ENCODE assay signal across 25 cellular contexts in genomic region chr19:4543856-4544647, GRCh38. TPM values are rescaled to one million over a fixed set of nuclear protein-coding genes. Genes with fewer than 3 reads are reported as not detected.
"Had no signal": no experiment of that assay in that cellular context is flagged by ENCODE, and none has a peak within 500 bp of the region (broad histone marks: within the 10 kb centered on the region; RNA-seq: fewer than 3 reads in every experiment).

No MANE protein-coding gene starts in this region.

- H3K9me3 ChIP-seq: Peyer's patch had no signal

- H3K4me1 Mint-ChIP-seq: activated T-helper 17 cell treated with anti-CD3 and anti-CD28 coated beads, Interleukin-2, amount 50 U/mL, for 72 hours; brain had no signal

- H3K36me3 ChIP-seq: Peyer's patch had no signal

- H3K9me3 Mint-ChIP-seq: activated CD4-positive, alpha-beta T cell treated with anti-CD3 and anti-CD28 coated beads, Interleukin-2, amount 10 ng/mL, durations not matched to agents 7 days and 5 days; activated T-helper 17 cell treated with anti-CD3 and anti-CD28 coated beads, Interleukin-2, amount 50 U/mL, for 72 hours had no signal

- H3K27me3 Mint-ChIP-seq: activated CD4-positive, alpha-beta memory T cell treated with anti-CD3 and anti-CD28 coated beads, Interleukin-2, amount 10 ng/mL, durations not matched to agents 7 days and 5 days; activated CD4-positive, alpha-beta T cell treated with anti-CD3 and anti-CD28 coated beads, Interleukin-2, amount 10 ng/mL, durations not matched to agents 7 days and 5 days; activated naive CD8-positive, alpha-beta T cell had no signal

- H3K4me3 Mint-ChIP-seq: activated CD4-positive, alpha-beta memory T cell treated with anti-CD3 and anti-CD28 coated beads, Interleukin-2, amount 10 ng/mL, durations not matched to agents 7 days and 5 days; activated CD4-positive, alpha-beta T cell treated with anti-CD3 and anti-CD28 coated beads, Interleukin-2, amount 10 ng/mL, durations not matched to agents 7 days and 5 days; activated naive CD4-positive, alpha-beta T cell treated with anti-CD3 and anti-CD28 coated beads for 36 hours; activated naive CD8-positive, alpha-beta T cell; activated T-helper 17 cell treated with anti-CD3 and anti-CD28 coated beads, Interleukin-2, amount 50 U/mL, for 72 hours; brain; T-helper 17 cell had no signal

- H3K27ac Mint-ChIP-seq: activated CD4-positive, alpha-beta memory T cell treated with anti-CD3 and anti-CD28 coated beads, Interleukin-2, amount 10 ng/mL, durations not matched to agents 7 days and 5 days; activated CD4-positive, alpha-beta T cell treated with anti-CD3 and anti-CD28 coated beads, Interleukin-2, amount 10 ng/mL, durations not matched to agents 7 days and 5 days; activated naive CD4-positive, alpha-beta T cell treated with anti-CD3 and anti-CD28 coated beads for 36 hours; activated naive CD8-positive, alpha-beta T cell; activated T-helper 17 cell treated with anti-CD3 and anti-CD28 coated beads, Interleukin-2, amount 50 U/mL, for 72 hours; brain; T-helper 17 cell had no signal

- H3K27ac ChIP-seq: cardiac muscle cell, Peyer's patch, VCaP had no signal

- ATAC-seq: activated T-helper 17 cell treated with anti-CD3 and anti-CD28 coated beads, Interleukin-2, amount 50 U/mL, for 72 hours; T-helper 17 cell had no signal

- DNase-seq: activated CD4-positive, alpha-beta memory T cell treated with anti-CD3 and anti-CD28 coated beads, Interleukin-2, amount 10 ng/mL, durations not matched to agents 7 days and 5 days; activated CD4-positive, alpha-beta T cell treated with anti-CD3 and anti-CD28 coated beads, Interleukin-2, amount 10 ng/mL, durations not matched to agents 7 days and 5 days; activated CD4-positive, CD25-positive, alpha-beta regulatory T cell; activated gamma-delta T cell; activated naive CD4-positive, alpha-beta T cell treated with anti-CD3 and anti-CD28 coated beads for 36 hours; activated T-cell treated with anti-CD3 and anti-CD28 coated beads for 4 hours; activated T-cell treated with anti-CD3 and anti-CD28 coated beads, Interleukin-2, amount 50 U/mL, for 48 hours; amygdala; MM.1S; NCI-H146; NCI-H187 treated with DMSO at 0.1 percent for 48 hours; NCI-H2081 treated with DMSO at 0.1 percent for 48 hours; NCI-H446; NCI-H524; Peyer's patch; SIG-M5; T-helper 17 cell; T1000 had no signal

- H3K27me3 ChIP-seq: cardiac muscle cell, Peyer's patch had no signal

- H3K4me3 ChIP-seq: cardiac muscle cell had no signal

- H3K4me1 ChIP-seq: Peyer's patch had no signal

- FAIRE-seq: astrocyte had no signal

RNA-seq across cellular contexts. Expression of gene PLIN5, which starts 9.0 kb away (rescaled TPM):
- total RNA-seq: activated CD4-positive, alpha-beta memory T cell treated with anti-CD3 and anti-CD28 coated beads, Interleukin-2, amount 10 ng/mL, durations not matched to agents 7 days and 5 days; activated CD4-positive, alpha-beta T cell treated with anti-CD3 and anti-CD28 coated beads, Interleukin-2, amount 10 ng/mL, durations not matched to agents 7 days and 5 days; activated CD8-positive, alpha-beta memory T cell treated with anti-CD3 and anti-CD28 coated beads for 36 hours; astrocyte; T-helper 17 cell had no signal

RNA-seq across cellular contexts. Expression of gene SEMA6B, which starts 15.4 kb away (rescaled TPM):
- total RNA-seq: activated CD4-positive, alpha-beta memory T cell treated with anti-CD3 and anti-CD28 coated beads, Interleukin-2, amount 10 ng/mL, durations not matched to agents 7 days and 5 days; activated CD4-positive, alpha-beta T cell treated with anti-CD3 and anti-CD28 coated beads, Interleukin-2, amount 10 ng/mL, durations not matched to agents 7 days and 5 days; activated CD8-positive, alpha-beta memory T cell treated with anti-CD3 and anti-CD28 coated beads for 36 hours had no signal

RNA-seq across cellular contexts. Expression of gene PLIN4, which starts 25.8 kb away (rescaled TPM):
- total RNA-seq: activated CD4-positive, alpha-beta memory T cell treated with anti-CD3 and anti-CD28 coated beads, Interleukin-2, amount 10 ng/mL, durations not matched to agents 7 days and 5 days; activated CD4-positive, alpha-beta T cell treated with anti-CD3 and anti-CD28 coated beads, Interleukin-2, amount 10 ng/mL, durations not matched to agents 7 days and 5 days; activated CD8-positive, alpha-beta memory T cell treated with anti-CD3 and anti-CD28 coated beads for 36 hours; activated naive CD4-positive, alpha-beta T cell treated with anti-CD3 and anti-CD28 coated beads for 36 hours; T-helper 17 cell had no signal
